ENCODE assay signal across 8 cellular contexts in the genomic region with DNA sequence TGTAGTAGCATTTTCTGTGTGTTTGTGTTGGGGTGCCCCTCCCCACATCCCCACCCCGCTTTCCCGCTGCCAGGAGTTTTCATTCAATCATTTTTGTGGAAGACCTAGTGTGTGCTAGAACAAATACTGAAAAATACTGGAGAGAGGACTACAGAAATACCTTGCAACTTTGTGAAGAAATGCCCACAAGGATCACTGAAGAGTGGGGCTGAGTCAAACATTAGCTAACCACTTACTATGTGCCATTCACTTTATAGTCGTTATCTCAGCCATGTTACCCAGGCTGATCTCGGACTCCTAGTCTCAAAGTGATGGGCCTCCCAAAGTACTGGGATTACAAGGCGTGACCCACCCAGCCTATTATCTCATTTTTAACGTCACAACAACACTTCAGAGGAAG. TPM values are rescaled to one million over a fixed set of nuclear protein-coding genes. Genes with fewer than 3 reads are reported as not detected.
DNase-seq lines count a peak whose midpoint lies in the region; ATAC-seq and TF ChIP-seq lines count a peak whose summit lies in the region.

No MANE protein-coding gene starts in this region.

- no peaks in the 10 kb centered on the region for H3K27me3 Mint-ChIP-seq in naive thymus-derived CD4-positive, alpha-beta T cell

- peaks cover 47% of the 10 kb centered on the region for H3K4me1 ChIP-seq in BLaER1
- peaks cover 14 to 19% of the 10 kb centered on the region in 2 donors for H3K4me1 ChIP-seq in naive thymus-derived CD4-positive, alpha-beta T cell (ENCODE audit: control insufficient read depth in 2 of 2, insufficient read depth in 2 of 2, low read length in 2 of 2)

- peaks cover 10% of the 10 kb centered on the region for H3K9me3 ChIP-seq in BLaER1
- H3K9me3 ChIP-seq in naive thymus-derived CD4-positive, alpha-beta T cell (ENCODE audit: control insufficient read depth in 2 of 3, low read length in 3 of 3) = no peaks in the 10 kb centered on the region

- H3K36me3 ChIP-seq in BLaER1 = peaks cover 17% of the 10 kb centered on the region; the same call in 1 of the 2 replicates
- peaks cover 0 to 20% (median 0%) of the 10 kb centered on the region in 3 experiments for H3K36me3 ChIP-seq in naive thymus-derived CD4-positive, alpha-beta T cell (ENCODE audit: control insufficient read depth in 2 of 3, insufficient read depth in 3 of 3, low read length in 3 of 3)

- peak overlapping the region; percentile 100 for H3K4me3 ChIP-seq in BLaER1
- peak overlapping the region; percentile 47 to 95 for H3K4me3 ChIP-seq in cardiac fibroblast (replicated peaks in 1 of 2; ENCODE audit: low read depth in 2 of 2, low read length in 2 of 2)
- H3K4me3 ChIP-seq in naive thymus-derived CD4-positive, alpha-beta T cell (ENCODE audit: low read length) = peak overlapping the region; percentile 76

- TF ChIP-seq CTCF in cardiac fibroblast (IDR thresholded peaks at IDR 0.05; ENCODE audit: low read depth, low read length) = no peak

- peak overlapping the region; percentile 95 to 100 (median 98) for H3K4me3 Mint-ChIP-seq in naive thymus-derived CD4-positive, alpha-beta T cell

- H3K27me3 ChIP-seq in BLaER1 = no peaks in the 10 kb centered on the region
- H3K27me3 ChIP-seq in naive thymus-derived CD4-positive, alpha-beta T cell (ENCODE audit: control insufficient read depth in 2 of 2, insufficient read depth in 2 of 2, low read length in 2 of 2) = no peaks in the 10 kb centered on the region

- H3K4me2 ChIP-seq in BLaER1 = peak overlapping the region; percentile 96

- H3K36me3 Mint-ChIP-seq in naive thymus-derived CD4-positive, alpha-beta T cell = peaks cover 0 to 7% (median 3%) of the 10 kb centered on the region in 5 donors

- H3K9ac ChIP-seq in BLaER1 = peak overlapping the region; percentile 98

- peaks cover 37% of the 10 kb centered on the region for H4K20me1 ChIP-seq in BLaER1

- peak overlapping the region; percentile 93; the same call in 1 of the 2 replicates for H3K27ac ChIP-seq in BLaER1
- H3K27ac ChIP-seq in naive thymus-derived CD4-positive, alpha-beta T cell (ENCODE audit: low read depth, low read length) = peak overlapping the region; percentile 95

- H3K4me1 Mint-ChIP-seq in naive thymus-derived CD4-positive, alpha-beta T cell = peaks cover 14 to 44% (median 39%) of the 10 kb centered on the region in 7 donors

- CTCF ChIA-PET in naive thymus-derived CD4-positive, alpha-beta T cell (lab: Charles Lee) = interaction anchor here (1.4 to 3.9 kb wide), 3 partner anchors 10 to 124 kb away, joined by 3 to 18 read pairs (median 16); a partner anchor contains a TSS

- DNase-seq in cardiac fibroblast (ENCODE audit: low read depth in 2 of 2) (no peak), islet precursor cell (no peak)
- DNase-seq in naive thymus-derived CD4-positive, alpha-beta T cell = no peak

- POLR2A ChIA-PET in naive thymus-derived CD4-positive, alpha-beta T cell (lab: Charles Lee) = interaction anchor here (0.6 to 8.5 kb wide), 10 partner anchors 12 to 131 kb away, joined by 3 to 150 read pairs (median 8); a partner anchor contains a TSS

- intact Hi-C loops in naive thymus-derived CD4-positive, alpha-beta T cell (cut with micrococcal nuclease) = loop anchor here (2.0 to 5.0 kb wide), 4 partner anchors 22 to 394 kb away; a partner anchor contains a TSS

- ATAC-seq in HG03135 (IDR thresholded peaks at IDR 0.05; ENCODE audit: unreplicated experiment) = peak; percentile 0
- no peak for ATAC-seq in naive thymus-derived CD4-positive, alpha-beta T cell
- ATAC-seq in GM18517 (IDR thresholded peaks at IDR 0.05; ENCODE audit: unreplicated experiment) = no peak
- ATAC-seq in HG02623 (IDR thresholded peaks at IDR 0.05; ENCODE audit: unreplicated experiment) = no peak
- ATAC-seq in HG03354 (IDR thresholded peaks at IDR 0.05; ENCODE audit: poor library complexity, severe bottlenecking, unreplicated experiment) = no peak

- H3K9me3 Mint-ChIP-seq in naive thymus-derived CD4-positive, alpha-beta T cell = no peaks in the 10 kb centered on the region

- peak overlapping the region; percentile 96 to 99 (median 99) for H3K27ac Mint-ChIP-seq in naive thymus-derived CD4-positive, alpha-beta T cell

RNA-seq across cellular contexts. Expression of a gene that starts 0.6 kb away (rescaled TPM):
- total RNA-seq in naive thymus-derived CD4-positive, alpha-beta T cell = 100 to 1,000 TPM in 4 of 5 experiments, 10 to 100 TPM in 1; 67.4 to 328 (median 263) TPM
- 10 to 100 TPM; 40.7 to 58.6 TPM for polyA plus RNA-seq in naive thymus-derived CD4-positive, alpha-beta T cell

RNA-seq across cellular contexts. Expression of a gene that starts 16.6 kb away (rescaled TPM):
- under 1 TPM; 0.24 to 0.91 (median 0.76) TPM for total RNA-seq in naive thymus-derived CD4-positive, alpha-beta T cell
- polyA plus RNA-seq in naive thymus-derived CD4-positive, alpha-beta T cell = not detected

RNA-seq across cellular contexts. Expression of a gene that starts 20.0 kb away (rescaled TPM):
- total RNA-seq in naive thymus-derived CD4-positive, alpha-beta T cell = 1,000 to 10,000 TPM in 1 of 5 experiments, 100 to 1,000 TPM in 4; 124 to 1,463 (median 279) TPM
- polyA plus RNA-seq in naive thymus-derived CD4-positive, alpha-beta T cell = 100 to 1,000 TPM; 473 to 648 TPM

RNA-seq across cellular contexts. Expression of a gene that starts 41.4 kb away (rescaled TPM):
- total RNA-seq in naive thymus-derived CD4-positive, alpha-beta T cell = 1 to 10 TPM; 1.8 to 9.4 (median 3.3) TPM
- 1 to 10 TPM; 1.8 to 3.8 TPM for polyA plus RNA-seq in naive thymus-derived CD4-positive, alpha-beta T cell

RNA-seq across cellular contexts. Expression of a gene that starts 50.6 kb away (rescaled TPM):
- total RNA-seq in naive thymus-derived CD4-positive, alpha-beta T cell = 100 to 1,000 TPM; 129 to 167 (median 151) TPM
- 10 to 100 TPM in 1 of 2 donors, 1 to 10 TPM in 1; 6.6 to 26.4 TPM for polyA plus RNA-seq in naive thymus-derived CD4-positive, alpha-beta T cell
